In the genomic region with DNA sequence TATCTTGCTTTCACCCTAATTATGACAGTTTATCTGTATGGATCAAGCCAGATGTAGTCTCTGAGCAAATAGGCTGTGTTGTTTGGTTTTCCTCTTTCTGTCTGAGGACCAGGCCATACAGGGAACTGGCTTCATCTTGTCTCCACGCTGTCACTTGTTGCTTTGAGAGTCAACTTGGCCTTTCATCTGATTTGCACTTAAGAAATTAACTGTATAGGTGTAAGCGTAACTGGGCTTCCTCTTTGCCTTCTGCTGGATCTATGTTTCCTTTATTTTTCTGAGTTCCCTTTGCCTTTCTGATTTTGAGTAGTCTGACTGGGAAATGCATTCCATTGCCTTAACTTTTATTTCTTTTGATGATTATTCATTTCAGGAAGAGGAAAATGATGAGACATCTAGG, we compare ENCODE assay signal across 31 cellular contexts.
"Had no signal": no experiment of that assay in that cellular context is flagged by ENCODE, and none has a peak within 500 bp of the region (broad histone marks: within the 10 kb centered on the region; RNA-seq: fewer than 3 reads in every experiment).

No MANE protein-coding gene starts in this region.

- H3K4me1 Mint-ChIP-seq: activated B cell treated with CpG ODN at 0.5 μM for 24 hours; activated T-helper 17 cell treated with anti-CD3 and anti-CD28 coated beads, Interleukin-2, amount 50 U/mL, for 72 hours; T-helper 17 cell had no signal

- FAIRE-seq: colon, frontal cortex had no signal

- ATAC-seq: activated CD4-positive, CD25-positive, alpha-beta regulatory T cell treated with anti-CD3 and anti-CD28 coated beads, Interleukin-2, amount 50 U/mL, for 24 hours; activated CD8-positive, alpha-beta T cell treated with anti-CD3 and anti-CD28 coated beads for 36 hours; activated naive CD4-positive, alpha-beta T cell treated with anti-CD3 and anti-CD28 coated beads, Interleukin-2, amount 50 U/mL, for 72 hours; activated T-cell treated with anti-CD3 and anti-CD28 coated beads, Interleukin-2, amount 50 U/mL, for 4 hours; activated T-helper 17 cell treated with anti-CD3 and anti-CD28 coated beads, Interleukin-2, amount 50 U/mL, for 72 hours; body of pancreas; effector memory CD8-positive, alpha-beta T cell; esophagus mucosa; T-helper 17 cell had no signal

- H3K27ac Mint-ChIP-seq: activated B cell treated with CpG ODN at 0.5 μM for 24 hours; activated CD8-positive, alpha-beta T cell treated with anti-CD3 and anti-CD28 coated beads for 36 hours; activated T-helper 17 cell treated with anti-CD3 and anti-CD28 coated beads, Interleukin-2, amount 50 U/mL, for 72 hours; T-helper 17 cell; T-helper 2 cell treated with Interferon-gamma antibody and Interleukin-4, amounts not matched to agents 5 μg/mL and 100 μg/mL, for 36 hours had no signal

- H3K27me3 ChIP-seq: adrenal gland, body of pancreas had no signal

- H3K4me3 ChIP-seq: adrenal gland, body of pancreas had no signal

- H3K27me3 Mint-ChIP-seq: activated B cell treated with CpG ODN at 0.5 μM for 24 hours; activated CD8-positive, alpha-beta T cell treated with anti-CD3 and anti-CD28 coated beads for 36 hours; activated T-helper 17 cell treated with anti-CD3 and anti-CD28 coated beads, Interleukin-2, amount 50 U/mL, for 72 hours; effector memory CD8-positive, alpha-beta T cell; T-helper 17 cell had no signal

- H3K9me3 ChIP-seq: adrenal gland, body of pancreas had no signal

- DNase-seq: activated B cell treated with CpG ODN at 0.5 μM for 24 hours; activated CD4-positive, alpha-beta T cell treated with anti-CD3 and anti-CD28 coated beads for 48 hours; activated CD4-positive, alpha-beta T cell treated with anti-CD3 and anti-CD28 coated beads, Interleukin-2, amount 50 U/mL, for 1 hour; activated CD4-positive, alpha-beta T cell treated with anti-CD3 and anti-CD28 coated beads, Interleukin-2, amount 50 U/mL, for 48 hours; activated CD8-positive, alpha-beta memory T cell treated with anti-CD3 and anti-CD28 coated beads for 24 hours; activated CD8-positive, alpha-beta T cell treated with anti-CD3 and anti-CD28 coated beads for 36 hours; activated effector memory CD4-positive, alpha-beta T cell treated with Interleukin-2 at 50 U/mL for 16 hours; activated gamma-delta T cell treated with Interleukin-2 at 50 U/mL for 16 hours; activated naive CD4-positive, alpha-beta T cell treated with Interleukin-2 at 50 U/mL for 16 hours; activated T-cell treated with anti-CD3 and anti-CD28 coated beads, Interleukin-2, amount 50 U/mL, for 4 hours; amygdala; aorta; body of pancreas; caudate nucleus; cortex of kidney; effector CD4-positive, alpha-beta T cell; effector memory CD8-positive, alpha-beta T cell; foreskin fibroblast; head of caudate nucleus; T-helper 1 cell; T-helper 17 cell; T1000; WERI-Rb-1 had no signal

- H3K4me1 ChIP-seq: adrenal gland, body of pancreas had no signal

- H3K27ac ChIP-seq: adrenal gland, body of pancreas, WERI-Rb-1 had no signal

- H3K9me3 Mint-ChIP-seq: activated B cell treated with CpG ODN at 0.5 μM for 24 hours; activated CD8-positive, alpha-beta T cell treated with anti-CD3 and anti-CD28 coated beads for 36 hours; activated naive CD4-positive, alpha-beta T cell treated with anti-CD3 and anti-CD28 coated beads, Interleukin-2, amount 50 U/mL, for 72 hours; activated T-cell treated with anti-CD3 and anti-CD28 coated beads, Interleukin-2, amount 50 U/mL, for 4 hours; activated T-helper 17 cell treated with anti-CD3 and anti-CD28 coated beads, Interleukin-2, amount 50 U/mL, for 72 hours; effector memory CD8-positive, alpha-beta T cell; T-helper 2 cell treated with Interferon-gamma antibody and Interleukin-4, amounts not matched to agents 5 μg/mL and 100 μg/mL, for 36 hours had no signal

- H3K4me3 Mint-ChIP-seq: activated B cell treated with CpG ODN at 0.5 μM for 24 hours; activated CD8-positive, alpha-beta T cell treated with anti-CD3 and anti-CD28 coated beads for 36 hours; activated T-cell treated with anti-CD3 and anti-CD28 coated beads, Interleukin-2, amount 50 U/mL, for 4 hours; activated T-helper 17 cell treated with anti-CD3 and anti-CD28 coated beads, Interleukin-2, amount 50 U/mL, for 72 hours; effector memory CD8-positive, alpha-beta T cell; T-helper 17 cell; T-helper 2 cell treated with Interferon-gamma antibody and Interleukin-4, amounts not matched to agents 5 μg/mL and 100 μg/mL, for 36 hours had no signal
